Comparison of ENCODE assay signal across 8 cellular contexts in the genomic region with DNA sequence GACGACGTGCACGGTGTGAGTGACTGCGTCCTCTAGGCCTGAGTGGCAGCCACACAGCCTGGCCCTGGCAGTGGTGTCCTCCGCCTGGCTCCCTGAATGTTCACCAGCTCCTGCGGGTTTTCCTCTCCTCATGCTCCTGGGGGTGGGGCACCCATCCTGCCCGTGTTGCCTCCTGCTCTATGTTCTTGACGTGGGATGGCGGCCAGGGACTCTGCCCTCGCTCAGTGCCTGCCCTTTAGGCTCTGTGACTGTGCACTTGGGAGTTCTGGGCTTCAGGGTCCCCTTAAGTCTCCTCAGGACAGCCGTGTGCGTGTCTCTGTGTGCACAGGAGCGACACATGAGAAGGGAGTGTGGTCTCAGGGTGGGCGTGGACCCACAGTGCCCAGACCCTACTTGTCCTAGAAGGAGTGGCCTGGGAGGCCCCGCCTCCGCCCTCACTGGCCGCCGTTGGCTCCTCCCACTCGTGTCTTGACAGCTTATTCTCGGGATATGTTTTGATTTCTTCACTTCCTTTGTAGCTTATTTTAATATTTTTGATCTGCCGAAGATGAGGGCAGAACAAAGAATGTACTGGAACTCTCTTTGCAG. TPM values are rescaled to one million over a fixed set of nuclear protein-coding genes. Genes with fewer than 3 reads are reported as not detected.
DNase-seq lines count a peak whose midpoint lies in the region; TF ChIP-seq lines count a peak whose summit lies in the region.

No MANE protein-coding gene starts in this region.

- H3K27me3 ChIP-seq in Caco-2 (replicated peaks; ENCODE audit: control insufficient read depth, insufficient read depth, low read length) (no peaks in the 10 kb centered on the region), PC-9 (ENCODE audit: insufficient read depth, low read depth) (no peaks in the 10 kb centered on the region), neural progenitor cell (peaks cover 3% of the 10 kb centered on the region), testis (no peaks in the 10 kb centered on the region)

- TF ChIP-seq CTCF in Caco-2 (IDR thresholded peaks at IDR 0.05; ENCODE audit: insufficient read depth in 1 of 2, low read depth in 1 of 2, low read length in 1 of 2, severe bottlenecking in 1 of 2, unreplicated experiment in 1 of 2) (no peak), PC-9 (conservative IDR thresholded peaks at IDR 0.05) (no peak), foreskin fibroblast (IDR thresholded peaks at IDR 0.05; ENCODE audit: low read depth, low read length) (no peak), neural progenitor cell (IDR thresholded peaks at IDR 0.05) (no peak), testis (IDR thresholded peaks at IDR 0.05) (no peak)

- peak overlapping the region; percentile 20 for H3K27ac Mint-ChIP-seq in Caco-2 (ENCODE audit: unreplicated experiment)
- H3K27ac Mint-ChIP-seq in neural progenitor cell: peak overlapping the region; percentile 37

- peaks cover 10% of the 10 kb centered on the region for H3K36me3 Mint-ChIP-seq in Caco-2 (ENCODE audit: insufficient read depth, unreplicated experiment)
- peaks cover 9% of the 10 kb centered on the region for H3K36me3 Mint-ChIP-seq in neural progenitor cell

- H3K79me2 ChIP-seq in PC-9 (ENCODE audit: low read depth) (peaks cover 81% of the 10 kb centered on the region), neural progenitor cell (ENCODE audit: low read depth) (peaks cover 82% of the 10 kb centered on the region)

- H3K36me3 ChIP-seq in Caco-2 (ENCODE audit: control insufficient read depth, insufficient read depth, low read length) (no peaks in the 10 kb centered on the region), PC-9 (ENCODE audit: low read depth) (no peaks in the 10 kb centered on the region), neural progenitor cell (no peaks in the 10 kb centered on the region), testis (ENCODE audit: low read depth, missing control alignments) (no peaks in the 10 kb centered on the region)

- H3K4me3 Mint-ChIP-seq in Caco-2 (ENCODE audit: unreplicated experiment): peak overlapping the region; percentile 83
- H3K4me3 Mint-ChIP-seq in neural progenitor cell: peak overlapping the region; percentile 98

- H4K20me1 ChIP-seq in PC-9 (ENCODE audit: insufficient read depth) (peaks cover 74% of the 10 kb centered on the region), neural progenitor cell (ENCODE audit: low read depth) (peaks cover 82% of the 10 kb centered on the region)

- H3K4me1 Mint-ChIP-seq in Caco-2 (ENCODE audit: low read depth, unreplicated experiment): peaks cover 9% of the 10 kb centered on the region
- peaks cover 53% of the 10 kb centered on the region for H3K4me1 Mint-ChIP-seq in neural progenitor cell

- no TSS peak for BruUV-seq in Caco-2 (replicated peaks; lab: Mats Ljungman, UMichigan)
- no TSS peak for BruUV-seq in PC-9 (replicated peaks; lab: Mats Ljungman, UMichigan)

- no peak overlapping the region for H3K9ac ChIP-seq in neural progenitor cell

- H3K9me2 ChIP-seq in PC-9 (ENCODE audit: insufficient read depth): no peaks in the 10 kb centered on the region

- 33 to 35% methylated on average over 21 of the region's 21 CpGs for WGBS in testis, 2 donors

- DNase-seq in Caco-2 (no peak), PC-9 (peak; percentile 46 to 53), activated gamma-delta T cell (lab: John Stamatoyannopoulos, UW) (peak; percentile 40), foreskin fibroblast (peak; percentile 84 to 93), neural progenitor cell (ENCODE audit: low spot score) (peak; percentile 75), testis (peak; percentile 84), NCI-H1092 (lab: John Stamatoyannopoulos, UW) (no peak), NCI-H1930 (lab: John Stamatoyannopoulos, UW) (no peak)

- H3K4me3 ChIP-seq in Caco-2 (ENCODE audit: low read depth, low read length) (no peak overlapping the region), PC-9 (peak overlapping the region; percentile 93), foreskin fibroblast (ENCODE audit: low read depth in 1 of 2, low read length in 2 of 2) (peak overlapping the region; percentile 85), neural progenitor cell (peak overlapping the region; percentile 98), testis (peak overlapping the region in 1 of 2 donors; percentile 57)

- intact Hi-C loops in Caco-2 (cut with micrococcal nuclease; ENCODE audit: unreplicated experiment) (no loop called here), PC-9 (cut with micrococcal nuclease; ENCODE audit: unreplicated experiment) (loop anchor here (5.0 kb wide), 1 partner anchor 34 kb away; no protein-coding TSS in a partner anchor), testis (cut with DNase I; ENCODE audit: low total_unique reads) (loop anchor here (5.0 kb wide), 1 partner anchor 76 kb away; no protein-coding TSS in a partner anchor)

- no peak overlapping the region for H3K27ac ChIP-seq in PC-9
- no peak overlapping the region for H3K27ac ChIP-seq in neural progenitor cell
- peak overlapping the region; percentile 81 to 91 for H3K27ac ChIP-seq in testis

- H3K4me1 ChIP-seq in Caco-2: no peaks in the 10 kb centered on the region
- peaks cover 52% of the 10 kb centered on the region for H3K4me1 ChIP-seq in PC-9 (replicated peaks; ENCODE audit: insufficient read depth)
- peaks cover 48% of the 10 kb centered on the region for H3K4me1 ChIP-seq in neural progenitor cell
- H3K4me1 ChIP-seq in testis: peaks cover 69% of the 10 kb centered on the region

- no peak for TF ChIP-seq POLR2A in testis (IDR thresholded peaks at IDR 0.05)

- peaks cover 29% of the 10 kb centered on the region for H3F3A ChIP-seq in PC-9 (ENCODE audit: insufficient read depth, low read depth)
- H3F3A ChIP-seq in neural progenitor cell (ENCODE audit: low read depth): peaks cover 12% of the 10 kb centered on the region

- CTCF ChIA-PET in Caco-2 (lab: Charles Lee) (no interaction called here), PC-9 (lab: Charles Lee) (no interaction called here)

- H3K9me3 ChIP-seq in Caco-2 (no peaks in the 10 kb centered on the region), PC-9 (ENCODE audit: insufficient read depth, low read depth) (no peaks in the 10 kb centered on the region), neural progenitor cell (ENCODE audit: low read depth) (no peaks in the 10 kb centered on the region), testis (no peaks in the 10 kb centered on the region)

- no peaks in the 10 kb centered on the region for H3K27me3 Mint-ChIP-seq in Caco-2 (ENCODE audit: insufficient read depth, unreplicated experiment)
- peaks cover 2% of the 10 kb centered on the region for H3K27me3 Mint-ChIP-seq in neural progenitor cell (ENCODE audit: insufficient read depth, low read depth)

- POLR2A ChIA-PET in Caco-2 (lab: Charles Lee) (no interaction called here), PC-9 (lab: Charles Lee; ENCODE audit: unreplicated experiment) (no interaction called here)

- H3K9me3 Mint-ChIP-seq in Caco-2 (ENCODE audit: unreplicated experiment) (no peaks in the 10 kb centered on the region), neural progenitor cell (no peaks in the 10 kb centered on the region)

- H2AFZ ChIP-seq in PC-9: no peak overlapping the region
- H2AFZ ChIP-seq in neural progenitor cell (replicated peaks): no peak overlapping the region

- peak overlapping the region; percentile 99 for H3K4me2 ChIP-seq in PC-9
- H3K4me2 ChIP-seq in neural progenitor cell: peak overlapping the region; percentile 99

RNA-seq across cellular contexts. Expression of gene SKI, which starts 3.6 kb away (rescaled TPM):
- total RNA-seq in Caco-2 (2022): 38.2 and 39.8 TPM in 2 replicates
- total RNA-seq in PC-9 (2021): 36.2 and 39.1 TPM in 2 replicates
- total RNA-seq in neural progenitor cell (ENCODE audit: low replicate concordance): 7.4 and 15.7 TPM in 2 replicates
- 10 to 100 TPM; 85.7 to 87.1 TPM for total RNA-seq in testis
- 40.2 TPM for polyA plus RNA-seq in testis (ENCODE audit: insufficient read depth, low read depth, low replicate concordance)

RNA-seq across cellular contexts. Expression of gene FAAP20, which starts 37.2 kb away (rescaled TPM):
- total RNA-seq in Caco-2 (2022) (62.5 and 72.4 TPM in 2 replicates), PC-9 (2021) (72.1 and 97.1 TPM in 2 replicates), neural progenitor cell (ENCODE audit: low replicate concordance) (11.3 and 68.2 TPM in 2 replicates), testis (10 to 100 TPM; 65.5 to 72.0 TPM)
- polyA plus RNA-seq in testis (ENCODE audit: insufficient read depth, low read depth, low replicate concordance): 72.6 TPM

Comparison
In these comparisons a context has a peak if more than half of its experiments do, and no peak if none do; other contexts are left out.
1. DNase-seq: peak in PC-9 (2 of 2), activated gamma-delta T cell (single experiment), foreskin fibroblast (2 of 2), neural progenitor cell (single experiment) and testis (single experiment); none in Caco-2 (0 of 2), NCI-H1092 (single experiment) and NCI-H1930 (0 of 2).
2. H3K27ac ChIP-seq: peak in testis (2 of 2); none in PC-9 (single experiment) and neural progenitor cell (single experiment).